Comparison of ENCODE assay signal across 13 cellular contexts in genomic region chr1:110151175-110151715, GRCh38. TPM values are rescaled to one million over a fixed set of nuclear protein-coding genes. Genes with fewer than 3 reads are reported as not detected.
A peak's percentile ranks its signal among the peaks of the same experiment; 100 is the strongest.
DNase-seq lines count a peak whose midpoint lies in the region; ATAC-seq and TF ChIP-seq lines count a peak whose summit lies in the region.
"Had no signal": no experiment of that assay in that cellular context is flagged by ENCODE, and none has a peak within 500 bp of the region (broad histone marks: within the 10 kb centered on the region; RNA-seq: fewer than 3 reads in every experiment).

No MANE protein-coding gene starts in this region.

- H3K4me3 Mint-ChIP-seq in endothelial cell (ENCODE audit: unreplicated experiment): peak overlapping the region; percentile 86
- H3K4me3 Mint-ChIP-seq: immature natural killer cell had no signal

- H3K79me1 ChIP-seq in neuronal stem cell (ENCODE audit: low read depth, low read length): no peaks in the 10 kb centered on the region

- H3K18ac ChIP-seq in neuronal stem cell (ENCODE audit: low read length): no peak overlapping the region

- H3K14ac ChIP-seq in neuronal stem cell (ENCODE audit: low read length): no peak overlapping the region

- WGBS in neuronal stem cell (ENCODE audit: extremely low coverage in 2 of 2, insufficient read length in 2 of 2, insufficient replicate concordance in 1 of 2), 2 donors: no CpG with 5 or more reads among the region's 37 CpGs
- WGBS in transverse colon (ENCODE audit: low coverage in 1 of 2), 2 donors: 30 to 33% methylated on average over 1 to 25 of the region's 37 CpGs

- H2AFZ ChIP-seq in neuronal stem cell (ENCODE audit: low read length): no peak overlapping the region

- no peak overlapping the region for H2BK5ac ChIP-seq in neuronal stem cell (ENCODE audit: low read length)

- peaks cover 6% of the 10 kb centered on the region for H3K36me3 Mint-ChIP-seq in endothelial cell (ENCODE audit: low read depth, unreplicated experiment)
- H3K36me3 Mint-ChIP-seq: CD4-positive, alpha-beta memory T cell; immature natural killer cell had no signal

- no peak overlapping the region for H2AK5ac ChIP-seq in neuronal stem cell (ENCODE audit: low read depth, low read length)

- H3K27ac ChIP-seq in HUES6 (ENCODE audit: low read depth, low read length) (no peak overlapping the region), neuronal stem cell (replicated peaks; ENCODE audit: low read length) (no peak overlapping the region), Peyer's patch (no peak overlapping the region), transverse colon (no peak overlapping the region)

- H3K27me3 Mint-ChIP-seq in endothelial cell (ENCODE audit: unreplicated experiment): peaks cover 8% of the 10 kb centered on the region

- H3K4me1 ChIP-seq in HUES6 (ENCODE audit: control insufficient read depth, insufficient read depth, low read length) (no peaks in the 10 kb centered on the region; the same call in 1 of the 2 replicates), neuronal stem cell (ENCODE audit: control insufficient read depth in 2 of 2, insufficient read depth in 1 of 2, low read depth in 1 of 2, low read length in 2 of 2) (no peaks in the 10 kb centered on the region), Peyer's patch (peaks cover 0 to 11% (median 4%) of the 10 kb centered on the region in 4 donors), transverse colon (peaks cover 0 to 12% (median 6%) of the 10 kb centered on the region in 4 donors)

- no peak overlapping the region for H2BK15ac ChIP-seq in neuronal stem cell (ENCODE audit: low read length)

- H3K9me3 Mint-ChIP-seq in endothelial cell (ENCODE audit: unreplicated experiment): no peaks in the 10 kb centered on the region

- H3K4ac ChIP-seq in neuronal stem cell (ENCODE audit: low read length): no peak overlapping the region

- no peak overlapping the region for H4K91ac ChIP-seq in neuronal stem cell (ENCODE audit: low read depth, low read length, poor library complexity)

- no peak overlapping the region for H2BK120ac ChIP-seq in neuronal stem cell (ENCODE audit: low read depth, low read length)

- H3K27me3 ChIP-seq in HUES6 (ENCODE audit: control insufficient read depth, insufficient read depth, low read length) (peaks cover 100% of the 10 kb centered on the region), neuronal stem cell (ENCODE audit: control insufficient read depth in 3 of 3, insufficient read depth in 3 of 3, low read depth in 1 of 3, low read length in 3 of 3) (peaks cover 14 to 94% (median 67%) of the 10 kb centered on the region in 3 experiments), Peyer's patch (peaks cover 0 to 14% of the 10 kb centered on the region in 2 donors), transverse colon (peaks cover 100% of the 10 kb centered on the region)

- no peak for ATAC-seq in HG02678 (IDR thresholded peaks at IDR 0.05; ENCODE audit: unreplicated experiment)
- ATAC-seq: naive thymus-derived CD8-positive, alpha-beta T cell had no signal

- no peak for TF ChIP-seq EP300 in transverse colon (IDR thresholded peaks at IDR 0.05; ENCODE audit: low read depth)

- no peak for TF ChIP-seq POLR2A in Peyer's patch (IDR thresholded peaks at IDR 0.05)
- no peak for TF ChIP-seq POLR2A in transverse colon (IDR thresholded peaks at IDR 0.05)

- peaks cover 49% of the 10 kb centered on the region for H3K4me1 Mint-ChIP-seq in endothelial cell (ENCODE audit: unreplicated experiment)
- H3K4me1 Mint-ChIP-seq: immature natural killer cell had no signal

- intact Hi-C loops in transverse colon (cut with DNase I; ENCODE audit: low total_unique reads): no loop called here

- H3K4me3 ChIP-seq in HUES6 (ENCODE audit: low read depth, low read length) (peak overlapping the region; percentile 69), neuronal stem cell (ENCODE audit: low read length in 2 of 2) (peak overlapping the region in 1 of 2 donors; percentile 62), Peyer's patch (no peak overlapping the region), transverse colon (no peak overlapping the region)

- no peaks in the 10 kb centered on the region for H3K9me3 ChIP-seq in HUES6 (ENCODE audit: control insufficient read depth, insufficient read depth, low read depth, low read length)
- no peaks in the 10 kb centered on the region for H3K9me3 ChIP-seq in neuronal stem cell (replicated peaks in 1 of 2; ENCODE audit: control insufficient read depth in 2 of 2, insufficient read depth in 1 of 2, low read depth in 1 of 2, low read length in 2 of 2)
- no peaks in the 10 kb centered on the region for H3K9me3 ChIP-seq in Peyer's patch
- H3K9me3 ChIP-seq in transverse colon: no peaks in the 10 kb centered on the region

- no peaks in the 10 kb centered on the region for H3K36me3 ChIP-seq in HUES6 (ENCODE audit: control insufficient read depth, insufficient read depth, low read length)
- H3K36me3 ChIP-seq in neuronal stem cell (replicated peaks in 1 of 2; ENCODE audit: control insufficient read depth in 2 of 2, insufficient read depth in 2 of 2, low read length in 2 of 2): no peaks in the 10 kb centered on the region
- no peaks in the 10 kb centered on the region for H3K36me3 ChIP-seq in Peyer's patch
- no peaks in the 10 kb centered on the region for H3K36me3 ChIP-seq in transverse colon

- no peak overlapping the region for H2BK12ac ChIP-seq in neuronal stem cell (ENCODE audit: low read length)

- peak overlapping the region; percentile 93 for H3K27ac Mint-ChIP-seq in endothelial cell (ENCODE audit: unreplicated experiment)
- H3K27ac Mint-ChIP-seq: CD4-positive, alpha-beta memory T cell; immature natural killer cell; naive thymus-derived CD8-positive, alpha-beta T cell had no signal

- peak overlapping the region; percentile 29 for H3K4me2 ChIP-seq in neuronal stem cell (ENCODE audit: insufficient read depth, low read length, poor library complexity, severe bottlenecking)

- no peak overlapping the region for H3K9ac ChIP-seq in HUES6 (ENCODE audit: low read length)
- H3K9ac ChIP-seq in neuronal stem cell (ENCODE audit: low read depth, low read length, poor library complexity): no peak overlapping the region

- DNase-seq in AG20443 (ENCODE audit: low spot score): peak; percentile 31
- peak; percentile 41 for DNase-seq in endothelial cell (ENCODE audit: low spot score)
- DNase-seq in neuronal stem cell (ENCODE audit: low spot score): no peak
- DNase-seq in Peyer's patch: no peak
- no peak for DNase-seq in glomerular visceral epithelial cell (ENCODE audit: extremely low spot score)
- no peak for DNase-seq in transverse colon
- DNase-seq: CD4-positive, alpha-beta memory T cell; immature natural killer cell; NCI-H2171; stimulated activated CD8-positive, alpha-beta memory T cell treated with anti-CD3 and anti-CD28 coated beads, Interleukin-4, amount 100 ng/mL, for 48 hours had no signal

- H4K8ac ChIP-seq in neuronal stem cell (ENCODE audit: low read depth, low read length): no peak overlapping the region

- in situ Hi-C loops in transverse colon (cut with MboI; ENCODE audit: low pct_ligation_motif_present in 1 of 4, low pct_unique_long_range_greater_than_20kb in 1 of 4, low sequenced_read_pairs in 3 of 4): no loop called here

- no peak overlapping the region for H3K23ac ChIP-seq in neuronal stem cell (ENCODE audit: low read depth, low read length, poor library complexity)

- TF ChIP-seq CTCF in endothelial cell (IDR thresholded peaks at IDR 0.05; ENCODE audit: unreplicated experiment) (no peak), Peyer's patch (IDR thresholded peaks at IDR 0.05) (no peak), transverse colon (IDR thresholded peaks at IDR 0.05) (no peak)

RNA-seq across cellular contexts. Expression of gene SLC6A17, which starts 1.0 kb away (rescaled TPM):
- total RNA-seq in endothelial cell (ENCODE audit: unreplicated experiment) (46.1 TPM), Peyer's patch (under 1 TPM in 2 of 4 donors, not detected in 2; 0.13 to 0.28 TPM), transverse colon (under 1 TPM in 3 of 4 donors, not detected in 1; under 0.01 to 0.37 (median 0.14) TPM)
- 0.11 TPM for polyA plus RNA-seq in neuronal stem cell (2013, experiment 1 of 2)
- polyA plus RNA-seq in neuronal stem cell (2013, experiment 2 of 2): 0.07 TPM
- total RNA-seq: CD4-positive, alpha-beta memory T cell; naive thymus-derived CD8-positive, alpha-beta T cell had no signal
- polyA plus RNA-seq: CD4-positive, alpha-beta memory T cell; immature natural killer cell; naive thymus-derived CD8-positive, alpha-beta T cell had no signal

RNA-seq across cellular contexts. Expression of gene UBL4B, which starts 39.0 kb away (rescaled TPM):
- total RNA-seq in endothelial cell (ENCODE audit: unreplicated experiment) (not detected), Peyer's patch (not detected), transverse colon (under 1 TPM in 1 of 4 donors, not detected in 3; 0.41 TPM)
- not detected for polyA plus RNA-seq in neuronal stem cell (2013, experiment 1 of 2)
- not detected for polyA plus RNA-seq in neuronal stem cell (2013, experiment 2 of 2)
- total RNA-seq: CD4-positive, alpha-beta memory T cell; naive thymus-derived CD8-positive, alpha-beta T cell had no signal
- polyA plus RNA-seq: CD4-positive, alpha-beta memory T cell; immature natural killer cell; naive thymus-derived CD8-positive, alpha-beta T cell had no signal

RNA-seq across cellular contexts. Expression of gene KCNC4, which starts 58.9 kb away (rescaled TPM):
- total RNA-seq in endothelial cell (ENCODE audit: unreplicated experiment): 37.4 TPM
- polyA plus RNA-seq in neuronal stem cell (2013, experiment 1 of 2): 3.3 TPM
- polyA plus RNA-seq in neuronal stem cell (2013, experiment 2 of 2): 3.2 TPM
- total RNA-seq in Peyer's patch: 10 to 100 TPM in 2 of 4 donors, 1 to 10 TPM in 2; 6.1 to 18.0 (median 10.4) TPM
- 10 to 100 TPM in 1 of 4 donors, 1 to 10 TPM in 3; 1.8 to 25.8 (median 4.9) TPM for total RNA-seq in transverse colon

Comparison
In these comparisons a context has a peak if more than half of its experiments do, and no peak if none do; other contexts are left out.
1. DNase-seq: peak in AG20443 (single experiment) and endothelial cell (single experiment); none in neuronal stem cell (single experiment), Peyer's patch (0 of 3), glomerular visceral epithelial cell (single experiment) and transverse colon (single experiment).
2. RNA of gene SLC6A17, which starts 1.0 kb away (total RNA-seq): 46.1 TPM in endothelial cell (single experiment); under 0.01 to 0.37 TPM in transverse colon and 0.13 to 0.28 TPM in Peyer's patch; every median in the first group is over 10 times any median in the second.